In the genomic region with DNA sequence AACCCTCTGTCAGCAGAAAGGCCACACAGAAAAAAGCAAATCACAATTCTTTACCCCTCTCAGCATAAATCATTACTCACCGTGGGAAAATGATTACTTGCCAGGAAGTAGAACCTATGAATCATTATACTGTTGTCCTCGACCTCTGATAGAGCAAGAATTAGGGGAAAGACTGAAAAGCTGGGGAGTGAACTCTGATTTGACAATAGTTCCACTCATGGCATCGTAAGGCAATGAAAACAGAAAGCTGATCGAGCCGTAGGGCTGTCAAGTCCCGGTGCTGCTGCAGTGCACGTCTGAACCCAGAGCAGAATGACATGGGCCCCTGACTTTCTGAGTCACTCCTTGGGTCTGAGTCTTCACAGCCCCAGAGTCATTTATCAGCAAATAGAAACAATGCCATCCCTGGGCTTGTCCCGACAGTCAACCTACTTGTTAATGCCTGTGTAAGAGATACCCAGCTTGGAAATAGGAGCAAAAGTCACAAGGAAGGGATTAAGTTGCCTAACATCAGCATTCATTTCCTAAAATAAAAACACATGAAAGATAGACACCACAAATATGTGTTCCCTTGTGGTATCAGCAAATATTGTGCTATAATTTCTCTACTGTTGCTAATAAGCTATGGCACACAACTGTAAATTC, we compare ENCODE assay signal across 1 cellular context.
A peak's percentile ranks its signal among the peaks of the same experiment; 100 is the strongest.
TF ChIP-seq lines count a peak whose summit lies in the region.

No MANE protein-coding gene starts in this region.

TF ChIP-seq in HEK293, 187 proteins besides CTCF, POLR2A, EP300 and RAD21 (continued from another document):
- TF ChIP-seq, protein P1, sequence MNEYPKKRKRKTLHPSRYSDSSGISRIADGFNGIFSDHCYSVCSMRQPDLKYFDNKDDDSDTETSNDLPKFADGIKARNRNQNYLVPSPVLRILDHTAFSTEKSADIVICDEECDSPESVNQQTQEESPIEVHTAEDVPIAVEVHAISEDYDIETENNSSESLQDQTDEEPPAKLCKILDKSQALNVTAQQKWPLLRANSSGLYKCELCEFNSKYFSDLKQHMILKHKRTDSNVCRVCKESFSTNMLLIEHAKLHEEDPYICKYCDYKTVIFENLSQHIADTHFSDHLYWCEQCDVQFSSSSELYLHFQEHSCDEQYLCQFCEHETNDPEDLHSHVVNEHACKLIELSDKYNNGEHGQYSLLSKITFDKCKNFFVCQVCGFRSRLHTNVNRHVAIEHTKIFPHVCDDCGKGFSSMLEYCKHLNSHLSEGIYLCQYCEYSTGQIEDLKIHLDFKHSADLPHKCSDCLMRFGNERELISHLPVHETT (tag by site-specific recombination; IDR thresholded peaks at IDR 0.05) = no peak
- TF ChIP-seq WT1 (tag by site-specific recombination; IDR thresholded peaks at IDR 0.05) (no peak), ZNF555 (tag by site-specific recombination; conservative IDR thresholded peaks at IDR 0.05) (no peak), ZNF654 (tag by site-specific recombination; IDR thresholded peaks at IDR 0.05; ENCODE audit: low read depth) (no peak), ZNF548 (tag by site-specific recombination; IDR thresholded peaks at IDR 0.05) (no peak), ZNF473 (tag by site-specific recombination; IDR thresholded peaks at IDR 0.05) (no peak), ZNF701 (tag by site-specific recombination; IDR thresholded peaks at IDR 0.05) (no peak), ZNF529 (tag by site-specific recombination; IDR thresholded peaks at IDR 0.05; ENCODE audit: insufficient replicate concordance) (no peak), ZNF19 (tag by site-specific recombination; IDR thresholded peaks at IDR 0.05; ENCODE audit: low read depth) (no peak), BCL11A (tag by site-specific recombination; IDR thresholded peaks at IDR 0.05; ENCODE audit: low read depth) (no peak), ZNF521 (tag by site-specific recombination; IDR thresholded peaks at IDR 0.05) (no peak), ZSCAN16 (tag by site-specific recombination; IDR thresholded peaks at IDR 0.05) (no peak), ZNF324 (tag by site-specific recombination; IDR thresholded peaks at IDR 0.05) (no peak), SP3 (tag by site-specific recombination; IDR thresholded peaks at IDR 0.05) (no peak), KLF10 (tag by site-specific recombination; IDR thresholded peaks at IDR 0.05) (no peak), ZNF600 (tag by site-specific recombination; IDR thresholded peaks at IDR 0.05) (peak; percentile 72; the same call in 1 of the 2 replicates), ZBTB17 (tag by site-specific recombination; IDR thresholded peaks at IDR 0.05) (peak; percentile 92), ZNF169 (tag by site-specific recombination; IDR thresholded peaks at IDR 0.05) (no peak), KLF9 (tag by site-specific recombination; IDR thresholded peaks at IDR 0.05; ENCODE audit: low read depth) (no peak), ZNF133 (tag by site-specific recombination; IDR thresholded peaks at IDR 0.05) (no peak), GLI4 (tag by site-specific recombination; IDR thresholded peaks at IDR 0.05) (no peak), ZNF350 (tag by site-specific recombination; IDR thresholded peaks at IDR 0.05) (no peak), ZNF311 (tag by site-specific recombination; IDR thresholded peaks at IDR 0.05; ENCODE audit: borderline replicate concordance) (no peak), ZFP37 (tag by site-specific recombination; IDR thresholded peaks at IDR 0.05) (peak; percentile 28; the same call in 1 of the 2 replicates), GFI1B (tag by site-specific recombination; IDR thresholded peaks at IDR 0.05) (peak; percentile 49), ZNF112 (tag by site-specific recombination; IDR thresholded peaks at IDR 0.05) (no peak), ZBTB7A (tag by site-specific recombination; IDR thresholded peaks at IDR 0.05; ENCODE audit: low read depth) (no peak), ZNF830 (tag by site-specific recombination; IDR thresholded peaks at IDR 0.05; ENCODE audit: low read depth) (no peak), ZNF596 (tag by site-specific recombination; IDR thresholded peaks at IDR 0.05) (no peak), ZNF530 (tag by site-specific recombination; IDR thresholded peaks at IDR 0.05; ENCODE audit: low read depth) (no peak)
- TF ChIP-seq, protein P2, sequence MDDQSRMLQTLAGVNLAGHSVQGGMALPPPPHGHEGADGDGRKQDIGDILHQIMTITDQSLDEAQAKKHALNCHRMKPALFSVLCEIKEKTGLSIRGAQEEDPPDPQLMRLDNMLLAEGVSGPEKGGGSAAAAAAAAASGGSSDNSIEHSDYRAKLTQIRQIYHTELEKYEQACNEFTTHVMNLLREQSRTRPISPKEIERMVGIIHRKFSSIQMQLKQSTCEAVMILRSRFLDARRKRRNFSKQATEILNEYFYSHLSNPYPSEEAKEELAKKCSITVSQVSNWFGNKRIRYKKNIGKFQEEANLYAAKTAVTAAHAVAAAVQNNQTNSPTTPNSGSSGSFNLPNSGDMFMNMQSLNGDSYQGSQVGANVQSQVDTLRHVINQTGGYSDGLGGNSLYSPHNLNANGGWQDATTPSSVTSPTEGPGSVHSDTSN (CRISPR knock-in tag; IDR thresholded peaks at IDR 0.05) = no peak
- TF ChIP-seq, protein P3, sequence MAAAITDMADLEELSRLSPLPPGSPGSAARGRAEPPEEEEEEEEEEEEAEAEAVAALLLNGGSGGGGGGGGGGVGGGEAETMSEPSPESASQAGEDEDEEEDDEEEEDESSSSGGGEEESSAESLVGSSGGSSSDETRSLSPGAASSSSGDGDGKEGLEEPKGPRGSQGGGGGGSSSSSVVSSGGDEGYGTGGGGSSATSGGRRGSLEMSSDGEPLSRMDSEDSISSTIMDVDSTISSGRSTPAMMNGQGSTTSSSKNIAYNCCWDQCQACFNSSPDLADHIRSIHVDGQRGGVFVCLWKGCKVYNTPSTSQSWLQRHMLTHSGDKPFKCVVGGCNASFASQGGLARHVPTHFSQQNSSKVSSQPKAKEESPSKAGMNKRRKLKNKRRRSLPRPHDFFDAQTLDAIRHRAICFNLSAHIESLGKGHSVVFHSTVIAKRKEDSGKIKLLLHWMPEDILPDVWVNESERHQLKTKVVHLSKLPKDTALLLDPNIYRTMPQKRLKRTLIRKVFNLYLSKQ (tag by site-specific recombination; IDR thresholded peaks at IDR 0.05; ENCODE audit: borderline replicate concordance) = no peak
- TF ChIP-seq, protein P4, sequence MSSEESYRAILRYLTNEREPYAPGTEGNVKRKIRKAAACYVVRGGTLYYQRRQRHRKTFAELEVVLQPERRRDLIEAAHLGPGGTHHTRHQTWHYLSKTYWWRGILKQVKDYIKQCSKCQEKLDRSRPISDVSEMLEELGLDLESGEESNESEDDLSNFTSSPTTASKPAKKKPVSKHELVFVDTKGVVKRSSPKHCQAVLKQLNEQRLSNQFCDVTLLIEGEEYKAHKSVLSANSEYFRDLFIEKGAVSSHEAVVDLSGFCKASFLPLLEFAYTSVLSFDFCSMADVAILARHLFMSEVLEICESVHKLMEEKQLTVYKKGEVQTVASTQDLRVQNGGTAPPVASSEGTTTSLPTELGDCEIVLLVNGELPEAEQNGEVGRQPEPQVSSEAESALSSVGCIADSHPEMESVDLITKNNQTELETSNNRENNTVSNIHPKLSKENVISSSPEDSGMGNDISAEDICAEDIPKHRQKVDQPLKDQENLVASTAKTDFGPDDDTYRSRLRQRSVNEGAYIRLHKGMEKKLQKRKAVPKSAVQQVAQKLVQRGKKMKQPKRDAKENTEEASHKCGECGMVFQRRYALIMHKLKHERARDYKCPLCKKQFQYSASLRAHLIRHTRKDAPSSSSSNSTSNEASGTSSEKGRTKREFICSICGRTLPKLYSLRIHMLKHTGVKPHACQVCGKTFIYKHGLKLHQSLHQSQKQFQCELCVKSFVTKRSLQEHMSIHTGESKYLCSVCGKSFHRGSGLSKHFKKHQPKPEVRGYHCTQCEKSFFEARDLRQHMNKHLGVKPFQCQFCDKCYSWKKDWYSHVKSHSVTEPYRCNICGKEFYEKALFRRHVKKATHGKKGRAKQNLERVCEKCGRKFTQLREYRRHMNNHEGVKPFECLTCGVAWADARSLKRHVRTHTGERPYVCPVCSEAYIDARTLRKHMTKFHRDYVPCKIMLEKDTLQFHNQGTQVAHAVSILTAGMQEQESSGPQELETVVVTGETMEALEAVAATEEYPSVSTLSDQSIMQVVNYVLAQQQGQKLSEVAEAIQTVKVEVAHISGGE (tag by site-specific recombination; conservative IDR thresholded peaks at IDR 0.05; ENCODE audit: low read depth) = no peak
- TF ChIP-seq, protein P5, sequence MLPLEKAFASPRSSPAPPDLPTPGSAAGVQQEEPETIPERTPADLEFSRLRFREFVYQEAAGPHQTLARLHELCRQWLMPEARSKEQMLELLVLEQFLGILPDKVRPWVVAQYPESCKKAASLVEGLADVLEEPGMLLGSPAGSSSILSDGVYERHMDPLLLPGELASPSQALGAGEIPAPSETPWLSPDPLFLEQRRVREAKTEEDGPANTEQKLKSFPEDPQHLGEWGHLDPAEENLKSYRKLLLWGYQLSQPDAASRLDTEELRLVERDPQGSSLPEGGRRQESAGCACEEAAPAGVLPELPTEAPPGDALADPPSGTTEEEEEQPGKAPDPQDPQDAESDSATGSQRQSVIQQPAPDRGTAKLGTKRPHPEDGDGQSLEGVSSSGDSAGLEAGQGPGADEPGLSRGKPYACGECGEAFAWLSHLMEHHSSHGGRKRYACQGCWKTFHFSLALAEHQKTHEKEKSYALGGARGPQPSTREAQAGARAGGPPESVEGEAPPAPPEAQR (tag by site-specific recombination; IDR thresholded peaks at IDR 0.05) = no peak
- TF ChIP-seq, protein P6, sequence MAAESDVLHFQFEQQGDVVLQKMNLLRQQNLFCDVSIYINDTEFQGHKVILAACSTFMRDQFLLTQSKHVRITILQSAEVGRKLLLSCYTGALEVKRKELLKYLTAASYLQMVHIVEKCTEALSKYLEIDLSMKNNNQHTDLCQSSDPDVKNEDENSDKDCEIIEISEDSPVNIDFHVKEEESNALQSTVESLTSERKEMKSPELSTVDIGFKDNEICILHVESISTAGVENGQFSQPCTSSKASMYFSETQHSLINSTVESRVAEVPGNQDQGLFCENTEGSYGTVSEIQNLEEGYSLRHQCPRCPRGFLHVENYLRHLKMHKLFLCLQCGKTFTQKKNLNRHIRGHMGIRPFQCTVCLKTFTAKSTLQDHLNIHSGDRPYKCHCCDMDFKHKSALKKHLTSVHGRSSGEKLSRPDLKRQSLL (tag by site-specific recombination; IDR thresholded peaks at IDR 0.05) = no peak
- TF ChIP-seq, protein P7, sequence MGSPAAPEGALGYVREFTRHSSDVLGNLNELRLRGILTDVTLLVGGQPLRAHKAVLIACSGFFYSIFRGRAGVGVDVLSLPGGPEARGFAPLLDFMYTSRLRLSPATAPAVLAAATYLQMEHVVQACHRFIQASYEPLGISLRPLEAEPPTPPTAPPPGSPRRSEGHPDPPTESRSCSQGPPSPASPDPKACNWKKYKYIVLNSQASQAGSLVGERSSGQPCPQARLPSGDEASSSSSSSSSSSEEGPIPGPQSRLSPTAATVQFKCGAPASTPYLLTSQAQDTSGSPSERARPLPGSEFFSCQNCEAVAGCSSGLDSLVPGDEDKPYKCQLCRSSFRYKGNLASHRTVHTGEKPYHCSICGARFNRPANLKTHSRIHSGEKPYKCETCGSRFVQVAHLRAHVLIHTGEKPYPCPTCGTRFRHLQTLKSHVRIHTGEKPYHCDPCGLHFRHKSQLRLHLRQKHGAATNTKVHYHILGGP (tag by site-specific recombination; IDR thresholded peaks at IDR 0.05) = no peak
